In the genomic region with DNA sequence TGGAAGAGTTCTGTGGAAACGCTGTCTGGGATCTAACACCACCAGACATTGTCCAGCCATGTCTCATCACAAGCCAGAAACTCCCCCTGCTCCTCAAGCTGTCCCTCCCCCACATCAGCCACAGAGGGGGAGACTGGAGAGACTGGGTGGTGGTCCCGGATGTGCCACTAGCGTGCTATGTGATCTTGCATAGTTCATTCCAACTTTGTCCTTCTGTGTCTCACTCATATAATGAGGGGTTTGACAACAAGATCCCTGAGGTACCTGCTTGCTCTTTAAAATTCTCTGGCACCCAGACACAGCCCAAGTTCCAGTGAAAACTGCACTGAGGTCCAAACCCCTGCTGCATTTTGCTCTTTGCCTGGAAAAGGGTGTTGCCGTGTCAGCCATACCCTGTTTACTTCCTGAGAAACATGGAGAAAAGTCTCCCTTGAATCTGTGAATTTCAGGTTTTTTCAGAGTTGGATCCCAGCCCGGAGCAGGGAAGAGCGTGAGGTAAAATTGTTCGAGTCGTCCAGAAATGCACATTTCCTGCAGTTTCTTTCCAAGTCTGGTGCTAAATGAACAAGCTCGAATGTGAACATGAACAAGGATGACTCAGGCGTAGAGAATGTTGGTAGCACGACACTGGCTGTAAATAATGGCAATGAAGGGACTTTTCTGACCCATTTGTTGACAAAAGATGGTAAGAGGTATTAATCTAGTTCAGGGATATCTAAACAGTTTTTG, we compare ENCODE assay signal across 8 cellular contexts.
DNase-seq lines count a peak whose midpoint lies in the region; ATAC-seq and TF ChIP-seq lines count a peak whose summit lies in the region.

No MANE protein-coding gene starts in this region.

- WGBS in heart left ventricle, 4 donors = 28 to 45% (median 40%) methylated on average over 10 to 11 of the region's 11 CpGs

- H3K27me3 Mint-ChIP-seq in mesothelial cell of epicardium (ENCODE audit: low read depth) = no peaks in the 10 kb centered on the region
- peaks cover 34 to 62% of the 10 kb centered on the region in 2 donors for H3K27me3 Mint-ChIP-seq in effector memory CD8-positive, alpha-beta T cell
- peaks cover 4 to 22% (median 16%) of the 10 kb centered on the region in 5 donors for H3K27me3 Mint-ChIP-seq in naive thymus-derived CD4-positive, alpha-beta T cell

- no peaks in the 10 kb centered on the region for H3K9me3 ChIP-seq in heart left ventricle
- H3K9me3 ChIP-seq in naive thymus-derived CD4-positive, alpha-beta T cell (ENCODE audit: control insufficient read depth in 2 of 3, low read length in 3 of 3) = no peaks in the 10 kb centered on the region

- H3K27me3 ChIP-seq in heart left ventricle = peaks cover 0 to 20% (median 0%) of the 10 kb centered on the region in 9 donors
- H3K27me3 ChIP-seq in naive thymus-derived CD4-positive, alpha-beta T cell (ENCODE audit: control insufficient read depth in 2 of 2, insufficient read depth in 2 of 2, low read length in 2 of 2) = no peaks in the 10 kb centered on the region

- no peaks in the 10 kb centered on the region for H3K9me3 Mint-ChIP-seq in mesothelial cell of epicardium
- H3K9me3 Mint-ChIP-seq in effector memory CD8-positive, alpha-beta T cell = no peaks in the 10 kb centered on the region
- peaks cover 0 to 2% (median 0%) of the 10 kb centered on the region in 11 donors for H3K9me3 Mint-ChIP-seq in naive thymus-derived CD4-positive, alpha-beta T cell

- POLR2A ChIA-PET in naive thymus-derived CD4-positive, alpha-beta T cell (lab: Charles Lee) = no interaction called here

- ATAC-seq in heart left ventricle (peak in 3 of 4 donors; percentile 29 to 54 (median 33)), Right ventricle myocardium superior (ENCODE audit: poor library complexity) (no peak), GM21360 (IDR thresholded peaks at IDR 0.05; ENCODE audit: unreplicated experiment) (no peak)
- no peak for ATAC-seq in effector memory CD8-positive, alpha-beta T cell (replicated peaks)
- ATAC-seq in naive thymus-derived CD4-positive, alpha-beta T cell = no peak

- TF ChIP-seq CTCF in heart left ventricle (IDR thresholded peaks at IDR 0.05) (no peak), mesothelial cell of epicardium (IDR thresholded peaks at IDR 0.05; ENCODE audit: unreplicated experiment) (no peak)

- CTCF ChIA-PET in naive thymus-derived CD4-positive, alpha-beta T cell (lab: Charles Lee) = no interaction called here

- peak overlapping the region; percentile 95 for H3K27ac Mint-ChIP-seq in mesothelial cell of epicardium
- H3K27ac Mint-ChIP-seq in effector memory CD8-positive, alpha-beta T cell = no peak overlapping the region
- no peak overlapping the region for H3K27ac Mint-ChIP-seq in naive thymus-derived CD4-positive, alpha-beta T cell

- intact Hi-C loops in heart left ventricle (cut with DNase I) = no loop called here
- intact Hi-C loops in Right ventricle myocardium superior (cut with DNase I) = no loop called here
- intact Hi-C loops in naive thymus-derived CD4-positive, alpha-beta T cell (cut with micrococcal nuclease) = no loop called here

- peaks cover 35% of the 10 kb centered on the region for H3K4me1 Mint-ChIP-seq in mesothelial cell of epicardium
- no peaks in the 10 kb centered on the region for H3K4me1 Mint-ChIP-seq in effector memory CD8-positive, alpha-beta T cell (ENCODE audit: low read depth in 2 of 2)
- peaks cover 0 to 8% (median 5%) of the 10 kb centered on the region in 7 donors for H3K4me1 Mint-ChIP-seq in naive thymus-derived CD4-positive, alpha-beta T cell

- H3K36me3 Mint-ChIP-seq in mesothelial cell of epicardium = no peaks in the 10 kb centered on the region
- H3K36me3 Mint-ChIP-seq in effector memory CD8-positive, alpha-beta T cell (ENCODE audit: insufficient read depth) = no peaks in the 10 kb centered on the region
- H3K36me3 Mint-ChIP-seq in naive thymus-derived CD4-positive, alpha-beta T cell = no peaks in the 10 kb centered on the region

- H3K36me3 ChIP-seq in heart left ventricle = no peaks in the 10 kb centered on the region
- no peaks in the 10 kb centered on the region for H3K36me3 ChIP-seq in naive thymus-derived CD4-positive, alpha-beta T cell (ENCODE audit: control insufficient read depth in 2 of 3, insufficient read depth in 3 of 3, low read length in 3 of 3)

- peak overlapping the region in 2 of 12 donors; percentile 50 to 63 for H3K27ac ChIP-seq in heart left ventricle
- H3K27ac ChIP-seq in naive thymus-derived CD4-positive, alpha-beta T cell (ENCODE audit: low read depth, low read length) = no peak overlapping the region

- H3K4me3 ChIP-seq in heart left ventricle = no peak overlapping the region
- H3K4me3 ChIP-seq in naive thymus-derived CD4-positive, alpha-beta T cell (ENCODE audit: low read length) = no peak overlapping the region

- peak overlapping the region; percentile 44 for H3K4me3 Mint-ChIP-seq in mesothelial cell of epicardium
- H3K4me3 Mint-ChIP-seq in effector memory CD8-positive, alpha-beta T cell = no peak overlapping the region
- H3K4me3 Mint-ChIP-seq in naive thymus-derived CD4-positive, alpha-beta T cell = no peak overlapping the region

- DNase-seq in heart left ventricle (peak in 1 of 5 donors; percentile 36), Right ventricle myocardium superior (no peak), dermis microvascular lymphatic vessel endothelial cell (ENCODE audit: low read depth in 2 of 2) (peak; percentile 93 to 98), mesothelial cell of epicardium (ENCODE audit: low spot score in 2 of 2, unreplicated experiment in 2 of 2) (peak in 1 of 2 experiments; percentile 53), cerebellar nuclear complex (lab: John Stamatoyannopoulos, UW) (no peak)
- no peak for DNase-seq in effector memory CD8-positive, alpha-beta T cell
- no peak for DNase-seq in naive thymus-derived CD4-positive, alpha-beta T cell

- TF ChIP-seq POLR2A in heart left ventricle (IDR thresholded peaks at IDR 0.05) = no peak

- peaks cover 0 to 30% (median 19%) of the 10 kb centered on the region in 12 donors for H3K4me1 ChIP-seq in heart left ventricle
- H3K4me1 ChIP-seq in naive thymus-derived CD4-positive, alpha-beta T cell (ENCODE audit: control insufficient read depth in 2 of 2, insufficient read depth in 2 of 2, low read length in 2 of 2) = no peaks in the 10 kb centered on the region

Comparison
In these comparisons a context has a peak if more than half of its experiments do, and no peak if none do; other contexts are left out.
1. ATAC-seq: peak in heart left ventricle (3 of 4); none in Right ventricle myocardium superior (single experiment), GM21360 (single experiment), effector memory CD8-positive, alpha-beta T cell (single experiment) and naive thymus-derived CD4-positive, alpha-beta T cell (single experiment).
2. DNase-seq: peak in dermis microvascular lymphatic vessel endothelial cell (2 of 2); none in Right ventricle myocardium superior (single experiment), effector memory CD8-positive, alpha-beta T cell (0 of 3), cerebellar nuclear complex (0 of 2) and naive thymus-derived CD4-positive, alpha-beta T cell (0 of 9).